ENCODE assay signal across 1 cellular context in the genomic region with DNA sequence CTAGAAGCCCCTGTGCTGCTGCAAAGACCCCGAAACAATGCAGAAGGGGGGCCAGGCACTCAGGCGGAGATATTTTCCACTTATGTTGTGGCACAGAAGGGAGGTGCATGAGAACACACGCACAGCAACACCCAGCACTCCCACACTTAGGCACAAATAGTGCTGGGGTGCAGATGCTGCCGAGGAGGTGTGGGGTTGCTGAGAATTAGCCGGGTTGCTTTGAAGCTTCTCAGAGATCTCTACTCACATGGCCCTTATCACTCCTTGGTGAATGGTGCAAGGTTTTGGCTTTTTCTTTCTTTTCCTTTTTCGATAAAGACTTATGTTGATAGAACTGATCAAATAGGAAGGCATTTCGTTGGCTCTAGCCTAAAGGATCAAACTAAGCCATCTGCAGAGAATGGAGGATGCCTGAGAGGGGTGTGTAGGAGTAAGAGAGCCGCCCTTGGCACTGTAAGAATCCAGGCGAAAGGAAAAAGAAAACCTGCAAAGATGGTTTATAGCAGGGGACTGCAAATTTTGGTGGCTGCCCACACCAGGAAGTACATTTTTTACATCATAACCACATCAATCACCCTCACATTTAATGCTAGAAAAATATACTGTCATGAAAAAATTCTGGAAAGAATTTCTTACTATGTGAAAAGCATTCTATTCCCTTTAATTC.
TF ChIP-seq lines count a peak whose summit lies in the region.

No MANE protein-coding gene starts in this region.

TF ChIP-seq in K562, 482 proteins besides CTCF, POLR2A, EP300 and RAD21 (continued from another document):
- TF ChIP-seq, protein P1, sequence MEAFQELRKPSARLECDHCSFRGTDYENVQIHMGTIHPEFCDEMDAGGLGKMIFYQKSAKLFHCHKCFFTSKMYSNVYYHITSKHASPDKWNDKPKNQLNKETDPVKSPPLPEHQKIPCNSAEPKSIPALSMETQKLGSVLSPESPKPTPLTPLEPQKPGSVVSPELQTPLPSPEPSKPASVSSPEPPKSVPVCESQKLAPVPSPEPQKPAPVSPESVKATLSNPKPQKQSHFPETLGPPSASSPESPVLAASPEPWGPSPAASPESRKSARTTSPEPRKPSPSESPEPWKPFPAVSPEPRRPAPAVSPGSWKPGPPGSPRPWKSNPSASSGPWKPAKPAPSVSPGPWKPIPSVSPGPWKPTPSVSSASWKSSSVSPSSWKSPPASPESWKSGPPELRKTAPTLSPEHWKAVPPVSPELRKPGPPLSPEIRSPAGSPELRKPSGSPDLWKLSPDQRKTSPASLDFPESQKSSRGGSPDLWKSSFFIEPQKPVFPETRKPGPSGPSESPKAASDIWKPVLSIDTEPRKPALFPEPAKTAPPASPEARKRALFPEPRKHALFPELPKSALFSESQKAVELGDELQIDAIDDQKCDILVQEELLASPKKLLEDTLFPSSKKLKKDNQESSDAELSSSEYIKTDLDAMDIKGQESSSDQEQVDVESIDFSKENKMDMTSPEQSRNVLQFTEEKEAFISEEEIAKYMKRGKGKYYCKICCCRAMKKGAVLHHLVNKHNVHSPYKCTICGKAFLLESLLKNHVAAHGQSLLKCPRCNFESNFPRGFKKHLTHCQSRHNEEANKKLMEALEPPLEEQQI (IDR thresholded peaks at IDR 0.05): no peak
- no peak for TF ChIP-seq MEIS2 (IDR thresholded peaks at IDR 0.05; ENCODE audit: partially characterized antibody)
- TF ChIP-seq, protein P2, sequence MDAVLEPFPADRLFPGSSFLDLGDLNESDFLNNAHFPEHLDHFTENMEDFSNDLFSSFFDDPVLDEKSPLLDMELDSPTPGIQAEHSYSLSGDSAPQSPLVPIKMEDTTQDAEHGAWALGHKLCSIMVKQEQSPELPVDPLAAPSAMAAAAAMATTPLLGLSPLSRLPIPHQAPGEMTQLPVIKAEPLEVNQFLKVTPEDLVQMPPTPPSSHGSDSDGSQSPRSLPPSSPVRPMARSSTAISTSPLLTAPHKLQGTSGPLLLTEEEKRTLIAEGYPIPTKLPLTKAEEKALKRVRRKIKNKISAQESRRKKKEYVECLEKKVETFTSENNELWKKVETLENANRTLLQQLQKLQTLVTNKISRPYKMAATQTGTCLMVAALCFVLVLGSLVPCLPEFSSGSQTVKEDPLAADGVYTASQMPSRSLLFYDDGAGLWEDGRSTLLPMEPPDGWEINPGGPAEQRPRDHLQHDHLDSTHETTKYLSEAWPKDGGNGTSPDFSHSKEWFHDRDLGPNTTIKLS (IDR thresholded peaks at IDR 0.05; ENCODE audit: borderline replicate concordance, low read depth): no peak
- TF ChIP-seq SMARCA4 (IDR thresholded peaks at IDR 0.05): peak; percentile 28; the same call in 1 of the 2 replicates
- TF ChIP-seq MTA3 (IDR thresholded peaks at IDR 0.05; ENCODE audit: borderline replicate concordance): 0 out of 2 replicates have a peak, but pooled peaks have one; percentile 22
